Comparison of ENCODE assay signal across 8 cellular contexts in the genomic region with DNA sequence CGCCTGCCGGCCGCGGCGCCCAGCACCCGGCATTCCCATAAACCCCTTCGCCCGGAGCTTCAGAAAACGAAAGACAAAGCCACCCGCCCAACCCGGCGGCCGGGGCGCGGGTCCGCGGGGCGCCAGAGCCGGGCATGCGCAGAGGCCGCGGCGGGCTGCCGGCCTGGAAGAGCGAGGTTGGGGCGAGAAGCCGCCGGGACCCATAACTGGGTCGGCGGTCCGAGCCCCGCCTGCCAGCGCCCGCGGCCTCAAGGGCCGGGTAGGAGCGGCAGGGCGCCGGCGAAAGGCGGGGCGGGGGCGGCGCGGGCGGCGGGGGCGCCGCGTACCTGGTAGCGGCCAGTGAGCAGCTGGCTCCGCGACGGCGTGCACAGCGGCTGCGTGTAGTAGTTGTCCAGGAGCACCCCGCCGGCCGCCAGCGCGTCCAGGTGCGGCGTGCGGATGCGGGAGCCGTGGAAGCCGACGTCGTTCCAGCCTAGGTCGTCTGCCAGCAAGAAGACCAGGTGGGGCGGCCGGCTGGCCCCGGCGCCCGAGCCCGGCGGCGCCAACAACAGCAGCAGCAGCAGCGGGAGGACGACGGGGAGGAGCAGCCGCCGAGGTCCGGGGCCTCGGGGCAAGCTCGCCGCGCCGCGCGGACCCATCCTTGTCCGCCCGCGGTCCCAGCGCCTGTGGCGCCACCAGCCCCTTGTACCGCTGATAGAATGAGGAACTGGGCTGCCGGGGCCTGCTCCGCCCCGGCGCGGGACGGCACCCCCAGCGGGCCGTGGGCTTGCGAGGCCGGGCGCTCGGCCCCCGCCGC. TPM values are rescaled to one million over a fixed set of nuclear protein-coding genes. Genes with fewer than 3 reads are reported as not detected.
DNase-seq lines count a peak whose midpoint lies in the region; ATAC-seq and TF ChIP-seq lines count a peak whose summit lies in the region.

A gene (minus strand): TSS at position 700 of the 796 bp plus-strand sequence. CDS start 62 bp downstream, at position 638.

- TF ChIP-seq POLR2A in ovary (IDR thresholded peaks at IDR 0.05) (peak; percentile 44), thyroid gland (IDR thresholded peaks at IDR 0.05) (peak; percentile 16 to 86)

- no peaks in the 10 kb centered on the region for H3K27me3 Mint-ChIP-seq in activated naive CD8-positive, alpha-beta T cell
- peaks cover 11% of the 10 kb centered on the region for H3K27me3 Mint-ChIP-seq in glutamatergic neuron (ENCODE audit: unreplicated experiment)

- H3K27me3 ChIP-seq in ovary (no peaks in the 10 kb centered on the region), thyroid gland (no peaks in the 10 kb centered on the region)

- H3K27ac Mint-ChIP-seq in activated naive CD8-positive, alpha-beta T cell = peak within 1 kb of the TSS; percentile 98
- H3K27ac Mint-ChIP-seq in glutamatergic neuron (ENCODE audit: unreplicated experiment) = peak within 1 kb of the TSS; percentile 97

- peak within 1 kb of the TSS; percentile 94 to 98 for H3K27ac ChIP-seq in ovary
- H3K27ac ChIP-seq in thyroid gland = peak within 1 kb of the TSS; percentile 97 to 98 (median 97)

- intact Hi-C loops in ovary (cut with DNase I) = no loop called here
- intact Hi-C loops in thyroid gland (cut with DNase I) = no loop called here

- WGBS in ovary, 3 donors = 0 to 1% (median 0%) methylated on average over 44 to 112 of the region's 112 CpGs
- WGBS in thyroid gland, 2 donors = 0 to 1% methylated on average over 13 to 34 of the region's 112 CpGs

- DNase-seq in GM10266 (ENCODE audit: extremely low spot score) (peak; percentile 93), NCI-H1092 (lab: John Stamatoyannopoulos, UW) (peak; percentile 76), SKM-1 treated with dmso at 0.1 percent for 144 hours (lab: John Stamatoyannopoulos, UW; ENCODE audit: unreplicated experiment) (peak; percentile 65), glutamatergic neuron (peak; percentile 90), ovary (peak; percentile 79 to 89 (median 81)), thyroid gland (peak; percentile 90 to 91)

- peak within 1 kb of the TSS; percentile 63 for H3K4me3 ChIP-seq in ovary
- H3K4me3 ChIP-seq in thyroid gland (replicated peaks in 1 of 3) = peak within 1 kb of the TSS; percentile 69 to 91 (median 72)

- peaks cover 39% of the 10 kb centered on the region for H3K4me1 Mint-ChIP-seq in activated naive CD8-positive, alpha-beta T cell (ENCODE audit: low read depth)
- peaks cover 10% of the 10 kb centered on the region for H3K4me1 Mint-ChIP-seq in glutamatergic neuron (ENCODE audit: low read depth, unreplicated experiment)

- ATAC-seq in HG02588 (IDR thresholded peaks at IDR 0.05; ENCODE audit: unreplicated experiment) = peak; percentile 60

- no peak for TF ChIP-seq EP300 in ovary (IDR thresholded peaks at IDR 0.05)

- H3K36me3 Mint-ChIP-seq in activated naive CD8-positive, alpha-beta T cell = no peaks in the 10 kb centered on the region
- H3K36me3 Mint-ChIP-seq in glutamatergic neuron (ENCODE audit: unreplicated experiment) = no peaks in the 10 kb centered on the region

- no peaks in the 10 kb centered on the region for H3K9me3 ChIP-seq in ovary
- no peaks in the 10 kb centered on the region for H3K9me3 ChIP-seq in thyroid gland

- H3K4me1 ChIP-seq in ovary (ENCODE audit: insufficient read depth) (peaks cover 6% of the 10 kb centered on the region), thyroid gland (peaks cover 0 to 11% of the 10 kb centered on the region in 2 donors)

- peak within 1 kb of the TSS; percentile 91 for H3K4me3 Mint-ChIP-seq in activated naive CD8-positive, alpha-beta T cell
- H3K4me3 Mint-ChIP-seq in glutamatergic neuron (ENCODE audit: unreplicated experiment) = peak within 1 kb of the TSS; percentile 97

- peak; percentile 13 for TF ChIP-seq CTCF in GM10266 (IDR thresholded peaks at IDR 0.05; ENCODE audit: control insufficient read depth, insufficient read depth, low read depth, missing control alignments)
- TF ChIP-seq CTCF in glutamatergic neuron (IDR thresholded peaks at IDR 0.05; ENCODE audit: partially characterized antibody, unreplicated experiment) = no peak
- TF ChIP-seq CTCF in ovary (IDR thresholded peaks at IDR 0.05) = peak in 2 of 3 donors; percentile 38 to 47
- TF ChIP-seq CTCF in thyroid gland (IDR thresholded peaks at IDR 0.05) = peak in 2 of 6 experiments; percentile 39 to 52

- H3K9me3 Mint-ChIP-seq in activated naive CD8-positive, alpha-beta T cell (ENCODE audit: low read depth) = no peaks in the 10 kb centered on the region
- H3K9me3 Mint-ChIP-seq in glutamatergic neuron (ENCODE audit: unreplicated experiment) = peaks cover 12% of the 10 kb centered on the region

- H3K36me3 ChIP-seq in ovary = no peaks in the 10 kb centered on the region
- no peaks in the 10 kb centered on the region for H3K36me3 ChIP-seq in thyroid gland

RNA-seq across cellular contexts. Expression of the gene that starts here (rescaled TPM):
- 23.5 TPM for total RNA-seq in glutamatergic neuron (ENCODE audit: unreplicated experiment)
- 10 to 100 TPM in 1 of 7 donors, 1 to 10 TPM in 6; 5.8 to 10.6 (median 7.6) TPM for total RNA-seq in ovary
- polyA plus RNA-seq in ovary = 1 to 10 TPM; 3.1 to 8.7 TPM
- 10 to 100 TPM; 10.0 to 17.4 (median 13.9) TPM for total RNA-seq in thyroid gland

Comparison
In these comparisons a context has a peak if more than half of its experiments do, and no peak if none do; other contexts are left out.
1. Peak in every context shown above with its lines: DNase-seq, ATAC-seq, H3K4me3 ChIP-seq and H3K27ac ChIP-seq.